18 cellular contexts compared by ENCODE assay signal in the genomic region with DNA sequence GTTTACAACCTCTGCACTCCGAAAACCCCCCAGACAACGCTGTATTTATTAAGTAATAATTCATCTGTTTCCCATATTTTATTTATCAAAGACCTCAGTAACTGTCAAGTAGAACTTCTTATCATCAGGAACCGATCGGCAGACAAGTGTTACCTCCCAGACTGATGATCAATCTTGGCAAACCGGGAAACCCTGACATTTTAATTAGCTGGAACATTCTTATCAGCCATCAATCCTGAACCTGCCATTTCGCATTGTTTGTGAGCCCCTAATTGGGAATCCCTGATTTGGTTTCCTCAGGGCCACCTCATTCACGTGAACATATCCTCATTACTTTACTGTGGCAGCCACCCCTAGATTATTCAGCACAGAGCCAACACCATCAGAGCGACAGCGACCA.
"Had no signal": no experiment of that assay in that cellular context is flagged by ENCODE, and none has a peak within 500 bp of the region (broad histone marks: within the 10 kb centered on the region; RNA-seq: fewer than 3 reads in every experiment).

No MANE protein-coding gene starts in this region.

- DNase-seq: dermis blood vessel endothelial cell; effector CD4-positive, alpha-beta T cell; gastrocnemius medialis; heart right ventricle; hypothalamus; mammary epithelial cell; naive thymus-derived CD4-positive, alpha-beta T cell; nephron progenitor cell; posterior cingulate gyrus; small intestine; stimulated activated CD4-positive, alpha-beta T cell treated with anti-CD3 and anti-CD28 coated beads, Interleukin-12 subunit alpha, Interleukin-12 subunit beta, amount 100 ng/mL, for 4 hours; stimulated activated naive CD4-positive, alpha-beta T cell treated with Interleukin-2 at 50 U/mL for 16 hours; uterus had no signal

- H3K4me3 Mint-ChIP-seq: naive thymus-derived CD4-positive, alpha-beta T cell; nephron progenitor cell; type B pancreatic cell had no signal

- H3K4me3 ChIP-seq: gastrocnemius medialis, heart right ventricle, right atrium auricular region, uterus had no signal

- H3K4me1 ChIP-seq: gastrocnemius medialis, heart right ventricle, right atrium auricular region, uterus had no signal

- FAIRE-seq: colon, islet of Langerhans, small intestine had no signal

- H3K27ac Mint-ChIP-seq: nephron progenitor cell, type B pancreatic cell had no signal

- ATAC-seq: gastrocnemius medialis; heart right ventricle; left lobe of liver; naive thymus-derived CD4-positive, alpha-beta T cell had no signal

- H3K36me3 ChIP-seq: gastrocnemius medialis, heart right ventricle, right atrium auricular region, uterus had no signal

- H3K9me3 Mint-ChIP-seq: naive thymus-derived CD4-positive, alpha-beta T cell; type B pancreatic cell had no signal

- H3K36me3 Mint-ChIP-seq: naive thymus-derived CD4-positive, alpha-beta T cell; type B pancreatic cell had no signal

- H3K27me3 ChIP-seq: gastrocnemius medialis, heart right ventricle, right atrium auricular region, uterus had no signal

- H3K27ac ChIP-seq: gastrocnemius medialis, heart right ventricle, right atrium auricular region, uterus had no signal

- H3K9me3 ChIP-seq: gastrocnemius medialis, right atrium auricular region, uterus had no signal
